Comparison of ENCODE assay signal across 12 cellular contexts in the genomic region with DNA sequence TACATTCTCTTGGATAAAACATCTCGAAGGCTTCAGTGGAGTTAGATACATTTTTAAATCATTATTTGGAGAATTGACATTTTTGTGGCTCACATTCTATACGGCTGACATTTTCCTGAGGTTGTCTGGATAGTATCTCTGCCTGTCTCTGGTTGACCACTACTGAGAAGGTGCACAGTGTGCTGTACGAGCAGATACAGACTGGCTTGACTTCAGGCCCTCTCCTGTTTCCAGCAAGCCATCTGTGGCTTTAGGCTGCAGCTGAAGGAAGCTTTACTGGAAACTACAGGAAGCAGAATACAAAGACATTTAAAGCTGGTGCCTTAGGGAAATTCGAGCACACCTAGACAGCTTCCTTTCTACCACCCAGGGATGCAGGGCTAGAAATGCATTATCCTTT. TPM values are rescaled to one million over a fixed set of nuclear protein-coding genes. Genes with fewer than 3 reads are reported as not detected.
DNase-seq lines count a peak whose midpoint lies in the region; ATAC-seq and TF ChIP-seq lines count a peak whose summit lies in the region.
"Had no signal": no experiment of that assay in that cellular context is flagged by ENCODE, and none has a peak within 500 bp of the region (broad histone marks: within the 10 kb centered on the region; RNA-seq: fewer than 3 reads in every experiment).

No MANE protein-coding gene starts in this region.

- H3K27ac ChIP-seq in left ventricle myocardium inferior (replicated peaks): peak overlapping the region; percentile 36
- H3K27ac ChIP-seq: pancreas, thoracic aorta had no signal

- no peak for DNase-seq in left ventricle myocardium inferior
- no peak for DNase-seq in cardiac septum (ENCODE audit: low spot score)
- DNase-seq in amniotic epithelial cell (ENCODE audit: low read depth): peak; percentile 86
- DNase-seq in hepatic stellate cell (ENCODE audit: low spot score): peak; percentile 66
- DNase-seq in NCI-H1436 (lab: John Stamatoyannopoulos, UW): no peak
- DNase-seq in kidney tubule cell (ENCODE audit: low spot score): no peak
- no peak for DNase-seq in activated CD8-positive, alpha-beta memory T cell treated with anti-CD3 and anti-CD28 coated beads for 24 hours
- DNase-seq: Caco-2, NCI-H2029, pancreas had no signal

- H3K36me3 ChIP-seq in left ventricle myocardium inferior: no peaks in the 10 kb centered on the region
- H3K36me3 ChIP-seq: pancreas, thoracic aorta had no signal

- no peak for ATAC-seq in GM18858 (IDR thresholded peaks at IDR 0.05; ENCODE audit: unreplicated experiment)
- ATAC-seq: pancreas had no signal

- H3K27me3 ChIP-seq in left ventricle myocardium inferior (ENCODE audit: low read depth): no peaks in the 10 kb centered on the region
- H3K27me3 ChIP-seq: pancreas had no signal

- no peak overlapping the region for H3K4me3 ChIP-seq in left ventricle myocardium inferior
- H3K4me3 ChIP-seq: pancreas, thoracic aorta had no signal

- H3K9me3 ChIP-seq in left ventricle myocardium inferior (replicated peaks): peaks cover 15% of the 10 kb centered on the region
- H3K9me3 ChIP-seq: Caco-2, pancreas, thoracic aorta had no signal

- intact Hi-C loops in left ventricle myocardium inferior (cut with micrococcal nuclease): no loop called here
- intact Hi-C loops in cardiac septum (cut with DNase I): loop anchor here (5.0 kb wide), 1 partner anchor 96 kb away; no protein-coding TSS in a partner anchor

- H3K4me1 ChIP-seq in left ventricle myocardium inferior: peaks cover 9% of the 10 kb centered on the region
- H3K4me1 ChIP-seq: Caco-2 had no signal

- TF ChIP-seq CTCF in left ventricle myocardium inferior (IDR thresholded peaks at IDR 0.05; ENCODE audit: borderline replicate concordance): no peak

RNA-seq across cellular contexts. Expression of gene RSU1, which starts 39.3 kb away (rescaled TPM):
- total RNA-seq in left ventricle myocardium inferior (39.2 TPM), cardiac septum (45.6 TPM)

Comparison
In these comparisons a context has a peak if more than half of its experiments do, and no peak if none do; other contexts are left out.
1. DNase-seq: peak in amniotic epithelial cell (single experiment) and hepatic stellate cell (single experiment); none in left ventricle myocardium inferior (single experiment), cardiac septum (single experiment), NCI-H1436 (single experiment), kidney tubule cell (single experiment) and activated CD8-positive, alpha-beta memory T cell treated with anti-CD3 and anti-CD28 coated beads for 24 hours (single experiment).